Comparison of ENCODE assay signal across 23 cellular contexts in the genomic region with DNA sequence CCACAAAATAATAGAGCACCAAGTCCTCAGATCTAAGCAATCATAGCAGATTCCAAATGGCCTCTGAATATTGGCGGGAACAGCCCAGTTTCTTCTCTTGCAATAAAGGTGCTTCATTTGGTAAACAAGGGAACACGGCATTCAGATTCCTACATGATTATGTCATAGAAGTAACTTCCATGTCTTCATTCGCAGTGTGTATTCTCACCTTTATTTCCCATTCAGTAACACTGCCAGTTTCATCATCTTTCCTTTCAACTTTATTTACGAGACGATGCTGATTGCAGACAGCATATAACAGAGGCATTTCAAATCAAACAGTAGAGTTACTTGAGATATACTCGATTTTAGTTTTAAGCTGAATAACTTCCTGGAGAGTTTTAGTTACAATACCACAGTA. TPM values are rescaled to one million over a fixed set of nuclear protein-coding genes. Genes with fewer than 3 reads are reported as not detected.
DNase-seq lines count a peak whose midpoint lies in the region; ATAC-seq, FAIRE-seq and TF ChIP-seq lines count a peak whose summit lies in the region.
"Had no signal": no experiment of that assay in that cellular context is flagged by ENCODE, and none has a peak within 500 bp of the region (broad histone marks: within the 10 kb centered on the region; RNA-seq: fewer than 3 reads in every experiment).

No MANE protein-coding gene starts in this region.

- 63% methylated on average over 6 of the region's 6 CpGs; no CpG with 5 or more reads in 1 of the 2 experiments for WGBS in H1 (ENCODE audit: extremely low coverage in 1 of 2, insufficient coverage in 1 of 2, insufficient read length in 1 of 2, insufficient replicate concordance in 2 of 2, low coverage in 1 of 2, low lambda C conversion rate in 2 of 2, missing lambda C conversion rate in 1 of 2), 2 experiments

- FAIRE-seq in H1 (lab: Jason Lieb, UNC), result no peak

- no peaks in the 10 kb centered on the region for H3K23me2 ChIP-seq in H1 (ENCODE audit: low read depth, low read length)

- H3K4me2 ChIP-seq in H1 (ENCODE audit: insufficient read depth in 1 of 2, low read depth in 2 of 2, low read length in 2 of 2), result no peak overlapping the region

- no peak for TF ChIP-seq CTCF in MCF 10A (IDR thresholded peaks at IDR 0.05; ENCODE audit: unreplicated experiment)
- no peak for TF ChIP-seq CTCF in breast epithelium (IDR thresholded peaks at IDR 0.05)
- TF ChIP-seq CTCF in LNCaP clone FGC (IDR thresholded peaks at IDR 0.05; ENCODE audit: control insufficient read depth, extremely low read depth, insufficient read depth), result no peak
- no peak for TF ChIP-seq CTCF in H1 (IDR thresholded peaks at IDR 0.05; ENCODE audit: control extremely low read depth in 1 of 3, insufficient read depth in 1 of 3, low read depth in 1 of 3, low read length in 3 of 3)

- no peak overlapping the region for H2AFZ ChIP-seq in H1 (ENCODE audit: low read length)

- H3K14ac ChIP-seq in H1 (ENCODE audit: insufficient read length), result no peak overlapping the region

- TF ChIP-seq POLR2A in breast epithelium (IDR thresholded peaks at IDR 0.05), result no peak
- no peak for TF ChIP-seq POLR2A in H1 (IDR thresholded peaks at IDR 0.05; ENCODE audit: control extremely low read depth in 1 of 2, low read depth in 2 of 2, low read length in 2 of 2)

- POLR2A ChIA-PET in MCF 10A (lab: Yijun Ruan, JAX) (interaction anchor here (1.9 kb wide), 1 partner anchor 106 kb away, joined by 6 read pairs; no protein-coding TSS in a partner anchor), H1 (lab: Charles Lee; ENCODE audit: partially characterized antibody) (no interaction called here)

- no peak overlapping the region for H3K18ac ChIP-seq in H1 (ENCODE audit: extremely low read depth, low read length)

- TF ChIP-seq RAD21 in H1 (IDR thresholded peaks at IDR 0.05 in 1 of 2, conservative IDR thresholded peaks at IDR 0.05 in 1 of 2; ENCODE audit: low read depth in 2 of 2, low read length in 2 of 2), result no peak

- BruUV-seq in MCF 10A (replicated peaks; lab: Mats Ljungman, UMichigan), result TSS peak; percentile 87

- no peaks in the 10 kb centered on the region for H3K27me3 Mint-ChIP-seq in MCF 10A (ENCODE audit: insufficient read depth, unreplicated experiment)

- no peak overlapping the region for H2BK20ac ChIP-seq in H1 (ENCODE audit: low read length)

- H2BK12ac ChIP-seq in H1 (ENCODE audit: low read depth, low read length), result no peak overlapping the region; the same call in 1 of the 2 replicates

- no peaks in the 10 kb centered on the region for H3K79me1 ChIP-seq in H1 (ENCODE audit: low read depth, low read length)

- no peak for ATAC-seq in GM21447 (IDR thresholded peaks at IDR 0.05; ENCODE audit: unreplicated experiment)
- ATAC-seq in stimulated activated effector memory CD8-positive, alpha-beta T cell treated with anti-CD3 and anti-CD28 coated beads, Interleukin-12 subunit alpha, Interleukin-12 subunit beta, amount 100 ng/mL, for 72 hours, result no peak
- ATAC-seq: activated CD4-positive, alpha-beta T cell treated with anti-CD3 and anti-CD28 coated beads for 36 hours; left cardiac atrium; upper lobe of right lung had no signal

- H3K27me3 ChIP-seq in breast epithelium (no peaks in the 10 kb centered on the region), H1 (replicated peaks in 1 of 4; ENCODE audit: control insufficient read depth in 3 of 4, extremely low read depth in 1 of 4, insufficient read depth in 3 of 4, low read length in 3 of 4) (no peaks in the 10 kb centered on the region)
- H3K27me3 ChIP-seq: Peyer's patch, upper lobe of right lung had no signal

- no peak overlapping the region for H4K91ac ChIP-seq in H1 (replicated peaks; ENCODE audit: insufficient read length, low read length)

- H3K9me3 ChIP-seq in breast epithelium (no peaks in the 10 kb centered on the region), H1 (ENCODE audit: insufficient read depth in 2 of 2, low read depth in 1 of 2, low read length in 1 of 2) (no peaks in the 10 kb centered on the region)
- H3K9me3 ChIP-seq: neutrophil, Peyer's patch, upper lobe of right lung had no signal

- H3K23ac ChIP-seq in H1 (ENCODE audit: insufficient read length), result no peak overlapping the region

- no peak overlapping the region for H2BK120ac ChIP-seq in H1 (replicated peaks; ENCODE audit: low read depth, low read length)

- H2BK5ac ChIP-seq in H1 (ENCODE audit: low read depth, low read length), result no peak overlapping the region

- H2BK15ac ChIP-seq in H1 (ENCODE audit: low read length), result no peak overlapping the region

- H3K4me3 ChIP-seq in breast epithelium (no peak overlapping the region), LNCaP clone FGC (ENCODE audit: low read depth, low read length) (no peak overlapping the region), H1 (ENCODE audit: extremely low read depth in 1 of 4, insufficient read depth in 2 of 4, low read depth in 3 of 4, low read length in 4 of 4) (no peak overlapping the region)
- H3K4me3 ChIP-seq: Peyer's patch, upper lobe of right lung had no signal

- no peak for TF ChIP-seq EP300 in H1 (IDR thresholded peaks at IDR 0.05; ENCODE audit: borderline replicate concordance in 1 of 2, low read depth in 2 of 2, low read length in 2 of 2)

- H3K27ac Mint-ChIP-seq in MCF 10A (ENCODE audit: low read depth, unreplicated experiment), result peak overlapping the region; percentile 63
- no peak overlapping the region for H3K27ac Mint-ChIP-seq in stimulated activated effector memory CD8-positive, alpha-beta T cell treated with anti-CD3 and anti-CD28 coated beads, Interleukin-12 subunit alpha, Interleukin-12 subunit beta, amount 100 ng/mL, for 72 hours
- H3K27ac Mint-ChIP-seq: activated CD4-positive, alpha-beta T cell treated with anti-CD3 and anti-CD28 coated beads for 36 hours; CD4-positive, alpha-beta T cell had no signal

- H3K4me3 Mint-ChIP-seq in MCF 10A (ENCODE audit: unreplicated experiment), result no peak overlapping the region
- no peak overlapping the region for H3K4me3 Mint-ChIP-seq in stimulated activated effector memory CD8-positive, alpha-beta T cell treated with anti-CD3 and anti-CD28 coated beads, Interleukin-12 subunit alpha, Interleukin-12 subunit beta, amount 100 ng/mL, for 72 hours
- H3K4me3 Mint-ChIP-seq: activated CD4-positive, alpha-beta T cell treated with anti-CD3 and anti-CD28 coated beads for 36 hours; CD4-positive, alpha-beta T cell; central memory CD8-positive, alpha-beta T cell had no signal

- no peak overlapping the region for H4K5ac ChIP-seq in H1 (ENCODE audit: insufficient read length, low read depth, low read length)

- H3K36me3 Mint-ChIP-seq in MCF 10A (ENCODE audit: insufficient read depth, unreplicated experiment), result no peaks in the 10 kb centered on the region
- H3K36me3 Mint-ChIP-seq in stimulated activated effector memory CD8-positive, alpha-beta T cell treated with anti-CD3 and anti-CD28 coated beads, Interleukin-12 subunit alpha, Interleukin-12 subunit beta, amount 100 ng/mL, for 72 hours, result no peaks in the 10 kb centered on the region

- no peak overlapping the region for H3K9ac ChIP-seq in H1 (replicated peaks in 1 of 4; ENCODE audit: extremely low read depth in 1 of 4, low read depth in 3 of 4, low read length in 3 of 4)

- no peak overlapping the region for H2AK5ac ChIP-seq in H1 (ENCODE audit: low read depth, low read length)

- no peaks in the 10 kb centered on the region for H4K20me1 ChIP-seq in H1 (replicated peaks in 1 of 2; ENCODE audit: control insufficient read depth in 1 of 2, insufficient read depth in 2 of 2, low read length in 2 of 2)

- no peak overlapping the region for H3K27ac ChIP-seq in breast epithelium
- no peak overlapping the region for H3K27ac ChIP-seq in H1 (ENCODE audit: low read depth, low read length)
- H3K27ac ChIP-seq: HL-60, neutrophil, Peyer's patch, upper lobe of right lung had no signal

- DNase-seq in MCF 10A (ENCODE audit: unreplicated experiment) (peak; percentile 73), breast epithelium (ENCODE audit: low spot score in 2 of 2) (no peak), LNCaP clone FGC (ENCODE audit: low read depth) (peak; percentile 50), H1 (ENCODE audit: low read depth in 1 of 2, low spot score in 2 of 2) (no peak), germinal center (ENCODE audit: low spot score) (no peak)
- no peak for DNase-seq in stimulated activated CD4-positive, alpha-beta T cell treated with anti-CD3 and anti-CD28 coated beads, Interleukin-4, amount 100 ng/mL, for 4 hours
- DNase-seq in stimulated activated effector memory CD8-positive, alpha-beta T cell treated with anti-CD3 and anti-CD28 coated beads, Interleukin-12 subunit alpha, Interleukin-12 subunit beta, amount 100 ng/mL, for 72 hours (ENCODE audit: low spot score in 2 of 2), result no peak
- DNase-seq: activated CD4-positive, alpha-beta T cell treated with anti-CD3 and anti-CD28 coated beads for 36 hours; activated effector memory CD4-positive, alpha-beta T cell treated with anti-CD3 and anti-CD28 coated beads, Interleukin-2, amount 50 U/mL, for 16 hours; amniotic stem cell; CD4-positive, alpha-beta T cell; hypothalamus; Kasumi-1; left cardiac atrium; NCI-H446 treated with DMSO at 0.1 percent for 48 hours; Peyer's patch; upper lobe of right lung had no signal

- no peaks in the 10 kb centered on the region for H3K79me2 ChIP-seq in H1 (ENCODE audit: control insufficient read depth in 1 of 2, insufficient read depth in 2 of 2, low read length in 2 of 2)

- H3K4me1 Mint-ChIP-seq in MCF 10A (ENCODE audit: insufficient read depth, unreplicated experiment), result peaks cover 22% of the 10 kb centered on the region
- no peaks in the 10 kb centered on the region for H3K4me1 Mint-ChIP-seq in stimulated activated effector memory CD8-positive, alpha-beta T cell treated with anti-CD3 and anti-CD28 coated beads, Interleukin-12 subunit alpha, Interleukin-12 subunit beta, amount 100 ng/mL, for 72 hours
- H3K4me1 Mint-ChIP-seq: central memory CD8-positive, alpha-beta T cell had no signal

- no peak overlapping the region for H4K8ac ChIP-seq in H1 (ENCODE audit: extremely low read depth, insufficient read depth, low read length)

- H3K56ac ChIP-seq in H1 (replicated peaks; ENCODE audit: insufficient read length, low read depth, low read length), result no peak overlapping the region

- intact Hi-C loops in MCF 10A (cut with micrococcal nuclease), result no loop called here
- intact Hi-C loops in breast epithelium (cut with DNase I; ENCODE audit: low total_unique reads), result no loop called here

- H3K4ac ChIP-seq in H1 (replicated peaks; ENCODE audit: insufficient read length, low read depth, low read length), result no peak overlapping the region

- H3K36me3 ChIP-seq in breast epithelium (no peaks in the 10 kb centered on the region), H1 (ENCODE audit: control insufficient read depth in 2 of 4, insufficient read depth in 4 of 4, low read length in 3 of 4) (no peaks in the 10 kb centered on the region)
- H3K36me3 ChIP-seq: neutrophil, Peyer's patch, upper lobe of right lung had no signal

- CTCF ChIA-PET in MCF 10A (lab: Yijun Ruan, JAX) (no interaction called here), H1 (lab: Charles Lee; ENCODE audit: partially characterized antibody) (interaction anchor here (0.8 to 1.2 kb wide), 2 partner anchors 61 to 107 kb away, joined by 3 read pairs; no protein-coding TSS in a partner anchor)

- H3K4me1 ChIP-seq in breast epithelium (no peaks in the 10 kb centered on the region), H1 (replicated peaks in 1 of 4; ENCODE audit: control insufficient read depth in 3 of 4, insufficient read depth in 4 of 4, low read length in 3 of 4) (peaks cover 0 to 9% (median 0%) of the 10 kb centered on the region in 4 experiments; a peak in 1 of 7 replicates)
- H3K4me1 ChIP-seq: Peyer's patch, upper lobe of right lung had no signal

- no peaks in the 10 kb centered on the region for H3K9me3 Mint-ChIP-seq in MCF 10A (ENCODE audit: unreplicated experiment)
- no peaks in the 10 kb centered on the region for H3K9me3 Mint-ChIP-seq in stimulated activated effector memory CD8-positive, alpha-beta T cell treated with anti-CD3 and anti-CD28 coated beads, Interleukin-12 subunit alpha, Interleukin-12 subunit beta, amount 100 ng/mL, for 72 hours
- H3K9me3 Mint-ChIP-seq: CD4-positive, alpha-beta T cell; central memory CD8-positive, alpha-beta T cell had no signal

RNA-seq across cellular contexts. Expression of a gene that starts 13.2 kb away (rescaled TPM):
- 0.10 TPM in 1 of 2 replicates, not detected in the other for total RNA-seq in MCF 10A (2022)
- total RNA-seq in breast epithelium, result not detected
- 0.09 TPM in 1 of 2 replicates, not detected in the other for total RNA-seq in H1 (2021; fragmentation: NEBNext Ultra II Directional; extraction: Animal tissue kit (Norgen Biotek cat#: 25700))
- 0.15 and 0.19 TPM in 2 replicates for polyA plus RNA-seq in H1 (2011; rRNA removed)
- polyA plus RNA-seq in H1 (2011; cell fraction: cytosol; rRNA removed), result 0.14 TPM
- 0.39 TPM for polyA plus RNA-seq in H1 (2011; cell fraction: nucleus; rRNA removed)
- 0.05 to 0.09 TPM in 2 of 4 replicates, not detected in the others for polyA plus RNA-seq in H1 (2012, experiment 1 of 2)
- not detected for polyA plus RNA-seq in H1 (2012, experiment 2 of 2)
- 0.04 TPM for polyA plus RNA-seq in H1 (2013, experiment 1 of 2)
- 0.06 TPM for polyA plus RNA-seq in H1 (2013, experiment 2 of 2)
- polyA minus RNA-seq in H1 (2011; rRNA and poly(A)+ RNA removed), result 0.39 and 0.54 TPM in 2 replicates
- not detected for polyA minus RNA-seq in H1 (2011; cell fraction: cytosol; rRNA and poly(A)+ RNA removed)
- polyA minus RNA-seq in H1 (2011; cell fraction: nucleus; rRNA and poly(A)+ RNA removed), result 0.40 TPM
- total RNA-seq: activated CD4-positive, alpha-beta T cell treated with anti-CD3 and anti-CD28 coated beads for 36 hours; CD4-positive, alpha-beta T cell; left cardiac atrium; mononuclear cell; Peyer's patch; upper lobe of right lung had no signal
- polyA plus RNA-seq: AG04450 had no signal

RNA-seq across cellular contexts. Expression of a gene that starts 36.0 kb away (rescaled TPM):
- not detected in 2 replicates for total RNA-seq in MCF 10A (2022)
- total RNA-seq in breast epithelium, result not detected
- total RNA-seq in H1 (2021; fragmentation: NEBNext Ultra II Directional; extraction: Animal tissue kit (Norgen Biotek cat#: 25700)), result not detected in 2 replicates
- not detected in 2 replicates for polyA plus RNA-seq in H1 (2011; rRNA removed)
- not detected for polyA plus RNA-seq in H1 (2011; cell fraction: cytosol; rRNA removed)
- not detected for polyA plus RNA-seq in H1 (2011; cell fraction: nucleus; rRNA removed)
- polyA plus RNA-seq in H1 (2012, experiment 1 of 2), result not detected in 4 replicates
- polyA plus RNA-seq in H1 (2012, experiment 2 of 2), result not detected
- polyA plus RNA-seq in H1 (2013, experiment 1 of 2), result not detected
- not detected for polyA plus RNA-seq in H1 (2013, experiment 2 of 2)
- not detected in 2 replicates for polyA minus RNA-seq in H1 (2011; rRNA and poly(A)+ RNA removed)
- polyA minus RNA-seq in H1 (2011; cell fraction: cytosol; rRNA and poly(A)+ RNA removed), result not detected
- polyA minus RNA-seq in H1 (2011; cell fraction: nucleus; rRNA and poly(A)+ RNA removed), result not detected
- total RNA-seq: activated CD4-positive, alpha-beta T cell treated with anti-CD3 and anti-CD28 coated beads for 36 hours; CD4-positive, alpha-beta T cell; left cardiac atrium; mononuclear cell; Peyer's patch had no signal

RNA-seq across cellular contexts. Expression of a gene that starts 58.6 kb away (rescaled TPM):
- total RNA-seq in MCF 10A (2022) (36.6 and 38.5 TPM in 2 replicates), breast epithelium (10 to 100 TPM; 40.3 to 66.2 (median 51.4) TPM)
- 36.4 and 37.6 TPM in 2 replicates for total RNA-seq in H1 (2021; fragmentation: NEBNext Ultra II Directional; extraction: Animal tissue kit (Norgen Biotek cat#: 25700))
- 42.4 and 61.1 TPM in 2 replicates for polyA plus RNA-seq in H1 (2011; rRNA removed)
- polyA plus RNA-seq in H1 (2011; cell fraction: cytosol; rRNA removed), result 66.1 TPM
- polyA plus RNA-seq in H1 (2011; cell fraction: nucleus; rRNA removed), result 110 TPM
- 29.9 to 41.3 TPM (median 40.0 TPM) in 4 replicates for polyA plus RNA-seq in H1 (2012, experiment 1 of 2)
- polyA plus RNA-seq in H1 (2012, experiment 2 of 2), result 25.9 TPM
- 27.0 TPM for polyA plus RNA-seq in H1 (2013, experiment 1 of 2)
- 22.2 TPM for polyA plus RNA-seq in H1 (2013, experiment 2 of 2)
- 51.1 and 65.7 TPM in 2 replicates for polyA minus RNA-seq in H1 (2011; rRNA and poly(A)+ RNA removed)
- polyA minus RNA-seq in H1 (2011; cell fraction: cytosol; rRNA and poly(A)+ RNA removed), result 33.0 TPM
- polyA minus RNA-seq in H1 (2011; cell fraction: nucleus; rRNA and poly(A)+ RNA removed), result 42.7 TPM

Comparison
In these comparisons a context has a peak if more than half of its experiments do, and no peak if none do; other contexts are left out.
1. DNase-seq: peak in MCF 10A (single experiment) and LNCaP clone FGC (single experiment); none in breast epithelium (0 of 2), H1 (0 of 2), stimulated activated CD4-positive, alpha-beta T cell treated with anti-CD3 and anti-CD28 coated beads, Interleukin-4, amount 100 ng/mL, for 4 hours (0 of 2), germinal center (single experiment) and stimulated activated effector memory CD8-positive, alpha-beta T cell treated with anti-CD3 and anti-CD28 coated beads, Interleukin-12 subunit alpha, Interleukin-12 subunit beta, amount 100 ng/mL, for 72 hours (0 of 2).